Comparison of ENCODE assay signal across 8 cellular contexts in the genomic region with DNA sequence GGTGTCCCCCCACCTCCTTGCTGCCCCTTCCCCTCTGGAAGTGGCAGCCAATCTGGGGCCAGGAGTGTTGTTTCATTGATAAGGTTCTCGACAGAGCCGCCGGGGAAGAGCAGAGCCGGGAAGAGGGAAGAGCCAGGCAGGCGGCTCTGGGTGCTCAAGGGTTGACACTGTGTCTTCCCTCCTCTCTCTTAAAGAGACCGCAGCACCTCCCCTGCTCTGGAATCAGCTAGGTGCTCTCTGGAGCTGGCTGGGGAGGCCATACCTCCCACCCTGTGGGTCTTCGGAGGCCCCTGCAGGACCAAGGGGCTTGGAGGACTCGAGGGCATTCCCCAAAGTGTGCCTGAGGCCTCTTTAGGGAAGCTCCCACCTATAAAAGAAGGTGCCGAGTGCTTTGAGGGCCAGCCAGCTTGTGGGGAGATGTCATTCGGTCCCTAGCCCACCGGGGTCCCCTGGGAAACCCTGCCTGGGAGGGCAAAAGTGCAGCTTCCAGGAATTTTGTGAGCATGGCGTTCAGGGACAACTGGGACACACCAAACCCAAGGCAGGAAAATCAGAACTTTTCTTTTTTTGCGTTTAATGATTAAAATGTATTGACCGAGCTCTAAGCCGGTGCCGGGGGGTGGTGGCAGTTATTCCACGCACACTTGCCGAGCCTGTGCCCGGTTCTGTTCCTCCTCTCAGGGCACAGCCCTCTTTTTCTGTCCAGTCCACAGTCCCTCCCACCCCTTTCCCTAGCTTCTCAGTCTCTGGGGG. TPM values are rescaled to one million over a fixed set of nuclear protein-coding genes. Genes with fewer than 3 reads are reported as not detected.
A peak's percentile ranks its signal among the peaks of the same experiment; 100 is the strongest.
DNase-seq lines count a peak whose midpoint lies in the region; ATAC-seq, FAIRE-seq and TF ChIP-seq lines count a peak whose summit lies in the region.

No MANE protein-coding gene starts in this region.

- FAIRE-seq in GM12891 (lab: Jason Lieb, UNC): no peak

- no peaks in the 10 kb centered on the region for H3K27me3 Mint-ChIP-seq in Calu3 (ENCODE audit: unreplicated experiment)
- H3K27me3 Mint-ChIP-seq in naive B cell: no peaks in the 10 kb centered on the region

- no TSS peak for BruUV-seq in Calu3 (replicated peaks; lab: Mats Ljungman, UMichigan)

- no peaks in the 10 kb centered on the region for H3K27me3 ChIP-seq in colonic mucosa

- H3K36me3 ChIP-seq in colonic mucosa: no peaks in the 10 kb centered on the region

- intact Hi-C loops in Calu3 (cut with micrococcal nuclease; ENCODE audit: unreplicated experiment) (no loop called here), colonic mucosa (cut with DNase I) (no loop called here)

- H3K36me3 Mint-ChIP-seq in Calu3 (ENCODE audit: insufficient read depth, unreplicated experiment) (peaks cover 88% of the 10 kb centered on the region), naive B cell (peaks cover 4 to 13% of the 10 kb centered on the region in 2 donors)

- H3K4me3 Mint-ChIP-seq in Calu3 (ENCODE audit: low read depth, unreplicated experiment) (peak overlapping the region; percentile 76), naive B cell (peak overlapping the region; percentile 93 to 99 (median 98))

- ATAC-seq in naive B cell (ENCODE audit: low read depth in 2 of 2) (no peak), GM18909 (IDR thresholded peaks at IDR 0.05; ENCODE audit: poor library complexity, unreplicated experiment) (no peak), GM18873 (IDR thresholded peaks at IDR 0.05; ENCODE audit: low FRiP score, unreplicated experiment) (no peak)

- peak overlapping the region; percentile 77 for H3K4me3 ChIP-seq in colonic mucosa

- peaks cover 13% of the 10 kb centered on the region for H3K4me1 ChIP-seq in colonic mucosa

- TF ChIP-seq CTCF in Calu3 (IDR thresholded peaks at IDR 0.05; ENCODE audit: unreplicated experiment): no peak
- no peak for TF ChIP-seq CTCF in colonic mucosa (IDR thresholded peaks at IDR 0.05)

- peaks cover 34% of the 10 kb centered on the region for H3K4me1 Mint-ChIP-seq in Calu3 (ENCODE audit: low read depth, unreplicated experiment)
- H3K4me1 Mint-ChIP-seq in naive B cell: peaks cover 47 to 60% (median 56%) of the 10 kb centered on the region in 3 donors

- H3K27ac ChIP-seq in colonic mucosa: peak overlapping the region; percentile 46

- H3K9me3 Mint-ChIP-seq in Calu3 (ENCODE audit: low read depth, unreplicated experiment) (no peaks in the 10 kb centered on the region), naive B cell (no peaks in the 10 kb centered on the region)

- TF ChIP-seq POLR2A in GM12891 (IDR thresholded peaks at IDR 0.05; ENCODE audit: low read depth, low read length): no peak

- no peaks in the 10 kb centered on the region for H3K9me3 ChIP-seq in colonic mucosa

- H3K27ac Mint-ChIP-seq in Calu3 (ENCODE audit: unreplicated experiment): peak overlapping the region; percentile 54
- peak overlapping the region; percentile 88 to 99 (median 98) for H3K27ac Mint-ChIP-seq in naive B cell

- CTCF ChIA-PET in Calu3 (lab: Charles Lee): interaction anchor here (0.6 to 2.6 kb wide), 2 partner anchors 11 to 17 kb away, joined by 3 to 36 read pairs; no protein-coding TSS in a partner anchor

- no peak for DNase-seq in Calu3
- DNase-seq in NCI-H2029 (lab: John Stamatoyannopoulos, UW): peak; percentile 15
- no peak for DNase-seq in colonic mucosa
- DNase-seq in naive B cell: no peak
- DNase-seq in T1000 (lab: John Stamatoyannopoulos, UW): no peak
- DNase-seq in GM12891 (ENCODE audit: insufficient read length, low spot score): no peak

- peak overlapping the region in 1 of 2 donors; percentile 82 for H3K9ac ChIP-seq in colonic mucosa (ENCODE audit: low read depth in 2 of 2, low read length in 2 of 2)

TF ChIP-seq in GM12891, 5 proteins besides CTCF, POLR2A, EP300 and RAD21:
- TF ChIP-seq POU2F2 (IDR thresholded peaks at IDR 0.05; ENCODE audit: low read depth, low read length): no peak
- no peak for TF ChIP-seq TAF1 (IDR thresholded peaks at IDR 0.05; ENCODE audit: low read depth, low read length)
- TF ChIP-seq POLR2AphosphoS5 (IDR thresholded peaks at IDR 0.05; ENCODE audit: low read depth, low read length): no peak
- TF ChIP-seq PAX5 (IDR thresholded peaks at IDR 0.05; ENCODE audit: insufficient read depth, low read length, severe bottlenecking): no peak
- TF ChIP-seq SPI1 (IDR thresholded peaks at IDR 0.05; ENCODE audit: low read depth, low read length): no peak

RNA-seq across cellular contexts. Expression of gene SETD1B, which starts 2.9 kb away (rescaled TPM):
- total RNA-seq in Calu3 (2022) (32.2 and 33.1 TPM in 2 replicates), colonic mucosa (10 to 100 TPM; 20.4 to 25.4 TPM)
- 1 to 10 TPM in 2 of 6 donors, under 1 TPM in 4; 0.64 to 3.0 (median 0.91) TPM for polyA plus RNA-seq in naive B cell (ENCODE audit: low read depth in 6 of 6)
- polyA plus RNA-seq in GM12891 (2012; ENCODE audit: low read depth, missing spikeins): 3.1 TPM

RNA-seq across cellular contexts. Expression of gene RHOF, which starts 13.2 kb away (rescaled TPM):
- 73.9 and 121 TPM in 2 replicates for total RNA-seq in Calu3 (2022)
- 10 to 100 TPM; 58.0 to 74.5 TPM for total RNA-seq in colonic mucosa
- polyA plus RNA-seq in naive B cell (ENCODE audit: low read depth in 6 of 6): 10 to 100 TPM; 40.2 to 63.9 (median 50.2) TPM
- polyA plus RNA-seq in GM12891 (2012; ENCODE audit: low read depth, missing spikeins): 34.6 TPM

RNA-seq across cellular contexts. Expression of gene HPD, which starts 51.9 kb away (rescaled TPM):
- total RNA-seq in Calu3 (2022) (not detected in 2 replicates), colonic mucosa (under 1 TPM; 0.27 to 0.91 TPM)
- polyA plus RNA-seq in naive B cell (ENCODE audit: low read depth in 6 of 6): not detected
- 0.49 TPM for polyA plus RNA-seq in GM12891 (2012; ENCODE audit: low read depth, missing spikeins)
